8 cellular contexts compared by ENCODE assay signal in genomic region chrX:48695524-48695875, GRCh38. TPM values are rescaled to one million over a fixed set of nuclear protein-coding genes. Genes with fewer than 3 reads are reported as not detected.
DNase-seq lines count a peak whose midpoint lies in the region; ATAC-seq, FAIRE-seq and TF ChIP-seq lines count a peak whose summit lies in the region.

No MANE protein-coding gene starts in this region.

- peaks cover 0 to 30% (median 4%) of the 10 kb centered on the region in 3 donors for H3K36me3 Mint-ChIP-seq in CD8-positive, alpha-beta memory T cell

- peaks cover 24 to 35% (median 31%) of the 10 kb centered on the region in 3 donors for H3K4me1 Mint-ChIP-seq in CD8-positive, alpha-beta memory T cell

- intact Hi-C loops in colonic mucosa (cut with DNase I): no loop called here

- H3K9me3 Mint-ChIP-seq in CD8-positive, alpha-beta memory T cell: no peaks in the 10 kb centered on the region

- CTCF ChIA-PET in CD8-positive, alpha-beta memory T cell (lab: Charles Lee): interaction anchor here (1.6 kb wide), 1 partner anchor 12 kb away, joined by 4 read pairs; no protein-coding TSS in a partner anchor

- peak overlapping the region in 7 of 8 donors; percentile 96 to 98 (median 97) for H3K27ac Mint-ChIP-seq in CD8-positive, alpha-beta memory T cell

- H2AFZ ChIP-seq in MM.1S (ENCODE audit: low read length) (peak overlapping the region; percentile 82), neural cell (ENCODE audit: low read depth, low read length) (no peak overlapping the region)

- H3K4me1 ChIP-seq in CD8-positive, alpha-beta memory T cell (ENCODE audit: insufficient read depth, low read length): peaks cover 12% of the 10 kb centered on the region
- H3K4me1 ChIP-seq in MM.1S (ENCODE audit: low read length) (peaks cover 10% of the 10 kb centered on the region), colonic mucosa (no peaks in the 10 kb centered on the region)

- H3K9me3 ChIP-seq in CD8-positive, alpha-beta memory T cell (ENCODE audit: low read length): no peaks in the 10 kb centered on the region
- H3K9me3 ChIP-seq in MM.1S (replicated peaks; ENCODE audit: insufficient read depth, low read length) (no peaks in the 10 kb centered on the region), colonic mucosa (no peaks in the 10 kb centered on the region), neural cell (ENCODE audit: low read length) (no peaks in the 10 kb centered on the region)

- ATAC-seq in HG03196 (IDR thresholded peaks at IDR 0.05; ENCODE audit: unreplicated experiment) (no peak), GM19463 (IDR thresholded peaks at IDR 0.05; ENCODE audit: unreplicated experiment) (no peak)

- no peak for TF ChIP-seq RAD21 in neural cell (conservative IDR thresholded peaks at IDR 0.05)

- H3K9ac ChIP-seq in MM.1S (ENCODE audit: low read length): peak overlapping the region; percentile 79
- H3K9ac ChIP-seq in colonic mucosa (ENCODE audit: low read depth in 2 of 2, low read length in 2 of 2): peak overlapping the region; percentile 53 to 60
- H3K9ac ChIP-seq in neural cell (ENCODE audit: low read length): peak overlapping the region; percentile 79

- H3K4me3 Mint-ChIP-seq in CD8-positive, alpha-beta memory T cell: peak overlapping the region; percentile 83 to 93 (median 88)

- H3K4me2 ChIP-seq in MM.1S (ENCODE audit: low read depth, low read length): peak overlapping the region; percentile 87
- H3K4me2 ChIP-seq in neural cell (ENCODE audit: low read length): peak overlapping the region; percentile 25

- DNase-seq in CD8-positive, alpha-beta memory T cell: no peak
- DNase-seq in MM.1S (peak; percentile 18), colonic mucosa (no peak), frontal cortex (ENCODE audit: low spot score in 2 of 2) (no peak), NOMO-1 (lab: John Stamatoyannopoulos, UW; ENCODE audit: unreplicated experiment in 2 of 2) (no peak)

- no peak for FAIRE-seq in frontal cortex (lab: Jason Lieb, UNC)

- H3K36me3 ChIP-seq in CD8-positive, alpha-beta memory T cell (ENCODE audit: insufficient read depth, low read length): no peaks in the 10 kb centered on the region
- H3K36me3 ChIP-seq in MM.1S (replicated peaks; ENCODE audit: insufficient read depth, low read length): no peaks in the 10 kb centered on the region
- no peaks in the 10 kb centered on the region for H3K36me3 ChIP-seq in colonic mucosa
- no peaks in the 10 kb centered on the region for H3K36me3 ChIP-seq in neural cell (ENCODE audit: insufficient read depth, low read length)

- H3K4me3 ChIP-seq in CD8-positive, alpha-beta memory T cell (ENCODE audit: low read length): peak overlapping the region; percentile 80
- peak overlapping the region; percentile 80 for H3K4me3 ChIP-seq in MM.1S (ENCODE audit: low read length)
- H3K4me3 ChIP-seq in colonic mucosa: peak overlapping the region; percentile 36
- H3K4me3 ChIP-seq in neural cell (ENCODE audit: low read length): peak overlapping the region; percentile 73

- H3K27me3 Mint-ChIP-seq in CD8-positive, alpha-beta memory T cell: peaks cover 0 to 4% of the 10 kb centered on the region in 2 donors

- H3K27me3 ChIP-seq in CD8-positive, alpha-beta memory T cell (ENCODE audit: insufficient read depth, low read length, poor library complexity, severe bottlenecking): no peaks in the 10 kb centered on the region
- no peaks in the 10 kb centered on the region for H3K27me3 ChIP-seq in MM.1S (replicated peaks; ENCODE audit: insufficient read depth, low read length)
- peaks cover 3% of the 10 kb centered on the region for H3K27me3 ChIP-seq in colonic mucosa
- no peaks in the 10 kb centered on the region for H3K27me3 ChIP-seq in neural cell (ENCODE audit: insufficient read depth, low read depth, low read length)

- H4K20me1 ChIP-seq in MM.1S (ENCODE audit: insufficient read depth, low read length) (no peaks in the 10 kb centered on the region), neural cell (ENCODE audit: insufficient read depth) (no peaks in the 10 kb centered on the region)

- peak overlapping the region; percentile 87 for H3K27ac ChIP-seq in CD8-positive, alpha-beta memory T cell (ENCODE audit: low read depth, low read length)
- peak overlapping the region; percentile 80 for H3K27ac ChIP-seq in MM.1S (ENCODE audit: low read length)
- H3K27ac ChIP-seq in colonic mucosa: peak overlapping the region; percentile 78
- peak overlapping the region; percentile 89 for H3K27ac ChIP-seq in neural cell (ENCODE audit: low read length)

- H3K9me2 ChIP-seq in MM.1S (replicated peaks; ENCODE audit: insufficient read depth, low read length) (no peaks in the 10 kb centered on the region), neural cell (ENCODE audit: insufficient read depth, low read length) (no peaks in the 10 kb centered on the region)

- no peaks in the 10 kb centered on the region for H3F3A ChIP-seq in MM.1S (ENCODE audit: insufficient read depth, low read length)
- no peaks in the 10 kb centered on the region for H3F3A ChIP-seq in neural cell (ENCODE audit: insufficient read depth, low read length, poor library complexity, severe bottlenecking)

- H3K79me2 ChIP-seq in MM.1S (ENCODE audit: low read length): peaks cover 38% of the 10 kb centered on the region
- no peaks in the 10 kb centered on the region for H3K79me2 ChIP-seq in neural cell (replicated peaks; ENCODE audit: insufficient read depth, low read length)

- TF ChIP-seq EP300 in neural cell (conservative IDR thresholded peaks at IDR 0.05; ENCODE audit: poor library complexity, severe bottlenecking): no peak

- POLR2A ChIA-PET in CD8-positive, alpha-beta memory T cell (lab: Charles Lee): interaction anchor here (1.1 to 3.5 kb wide), 5 partner anchors 11 to 202 kb away, joined by 3 to 16 read pairs (median 6); partner anchors contain the start of genes PQBP1, TIMM17B and WAS

- TF ChIP-seq CTCF in MM.1S (IDR thresholded peaks at IDR 0.05; ENCODE audit: low read length): no peak
- no peak for TF ChIP-seq CTCF in colonic mucosa (IDR thresholded peaks at IDR 0.05)
- no peak for TF ChIP-seq CTCF in neural cell (IDR thresholded peaks at IDR 0.05; ENCODE audit: poor library complexity, severe bottlenecking)

TF ChIP-seq in neural cell, 6 proteins besides CTCF, POLR2A, EP300 and RAD21:
- no peak for TF ChIP-seq EZH2 (IDR thresholded peaks at IDR 0.05; ENCODE audit: borderline replicate concordance, insufficient read depth, low read length, poor library complexity, severe bottlenecking)
- no peak for TF ChIP-seq REST (IDR thresholded peaks at IDR 0.05; ENCODE audit: borderline replicate concordance)
- no peak for TF ChIP-seq TAF1 (IDR thresholded peaks at IDR 0.05; ENCODE audit: low read depth)
- TF ChIP-seq POLR2AphosphoS5 (IDR thresholded peaks at IDR 0.05): no peak
- TF ChIP-seq MXI1 (conservative IDR thresholded peaks at IDR 0.05; ENCODE audit: poor library complexity, severe bottlenecking): no peak
- no peak for TF ChIP-seq SMC3 (conservative IDR thresholded peaks at IDR 0.05; ENCODE audit: poor library complexity)

RNA-seq across cellular contexts. Expression of gene SUV39H1, which starts 1.0 kb away (rescaled TPM):
- total RNA-seq in CD8-positive, alpha-beta memory T cell: 10 to 100 TPM; 32.1 to 33.2 TPM
- polyA plus RNA-seq in CD8-positive, alpha-beta memory T cell: 17.2 TPM
- total RNA-seq in colonic mucosa: 10 to 100 TPM in 1 of 2 donors, 1 to 10 TPM in 1; 4.8 to 16.8 TPM
- 3.1 and 3.2 TPM in 2 replicates for polyA plus RNA-seq in neural cell
- polyA minus RNA-seq in neural cell: 2.9 and 4.9 TPM in 2 replicates
- total RNA-seq in frontal cortex: 2.9 TPM

RNA-seq across cellular contexts. Expression of gene WAS, which starts 11.9 kb away (rescaled TPM):
- total RNA-seq in CD8-positive, alpha-beta memory T cell: 10 to 100 TPM; 81.9 to 84.0 TPM
- polyA plus RNA-seq in CD8-positive, alpha-beta memory T cell: 33.5 TPM
- total RNA-seq in colonic mucosa (1 to 10 TPM; 3.0 to 4.9 TPM), frontal cortex (2.0 TPM)
- polyA plus RNA-seq in neural cell: 1.0 and 1.1 TPM in 2 replicates
- polyA minus RNA-seq in neural cell: not detected in 2 replicates

Comparison
In these comparisons a context has a peak if more than half of its experiments do, and no peak if none do; other contexts are left out.
1. RNA of gene WAS, which starts 11.9 kb away (total RNA-seq): 81.9 to 84.0 TPM in CD8-positive, alpha-beta memory T cell; 3.0 to 4.9 TPM in colonic mucosa and 2.0 TPM in frontal cortex (single experiment); every median in the first group is over 10 times any median in the second.
2. Peak in every context shown above with its lines, with median percentiles within 50 percentile points of each other: H3K27ac ChIP-seq, H3K4me3 ChIP-seq and H3K9ac ChIP-seq.